ENCODE assay signal across 9 cellular contexts in genomic region chr12:8242623-8242880, GRCh38. TPM values are rescaled to one million over a fixed set of nuclear protein-coding genes. Genes with fewer than 3 reads are reported as not detected.
A peak's percentile ranks its signal among the peaks of the same experiment; 100 is the strongest.
DNase-seq lines count a peak whose midpoint lies in the region; ATAC-seq, FAIRE-seq and TF ChIP-seq lines count a peak whose summit lies in the region.
"Not testable (repeated sequence)": the region's sequence is repeated elsewhere in the genome, so short reads cannot be mapped to it uniquely, and the experiment has no call there.
"Had no signal": no experiment of that assay in that cellular context is flagged by ENCODE, and none has a peak within 500 bp of the region (broad histone marks: within the 10 kb centered on the region; RNA-seq: fewer than 3 reads in every experiment).

No MANE protein-coding gene starts in this region.

- H2AFZ ChIP-seq in K562 (ENCODE audit: low read depth, low read length) (peak overlapping the region; percentile 77), parathyroid adenoma (peak overlapping the region; percentile 86)
- H2AFZ ChIP-seq in fibroblast of lung (ENCODE audit: low read length): not testable (repeated sequence)

- POLR2A ChIA-PET in WTC11 (lab: Charles Lee); K562 (lab: Yijun Ruan, JAX): not testable (repeated sequence)

- H3K4me3 ChIP-seq in Jurkat, Clone E6-1 (ENCODE audit: low read length): peak overlapping the region; percentile 59
- H3K4me3 ChIP-seq in K562 (peak overlapping the region; percentile 61), fibroblast of lung (replicated peaks in 1 of 4; ENCODE audit: control extremely low read depth in 1 of 4, insufficient read depth in 1 of 4, low read depth in 3 of 4, low read length in 4 of 4) (peak overlapping the region; percentile 64 to 73 (median 70)), lower leg skin (ENCODE audit: low read depth, poor library complexity, severe bottlenecking) (peak overlapping the region; percentile 83), parathyroid adenoma (ENCODE audit: low read depth, low read length) (peak overlapping the region; percentile 79), tibial nerve (peak overlapping the region; percentile 49 to 74 (median 68))

- H3K9me3 ChIP-seq in K562 (replicated peaks; ENCODE audit: control insufficient read depth, insufficient read depth, low read depth, low read length); fibroblast of lung (ENCODE audit: control insufficient read depth, insufficient read depth, low read depth, low read length); parathyroid adenoma (ENCODE audit: control insufficient read depth, low read length); tibial nerve: not testable (repeated sequence)

- H3K79me2 ChIP-seq in K562 (ENCODE audit: control insufficient read depth, insufficient read depth, low read length); fibroblast of lung (ENCODE audit: control insufficient read depth, insufficient read depth, low read length); parathyroid adenoma: not testable (repeated sequence)

- ATAC-seq in WTC11, K562: not testable (repeated sequence)

- WGBS in K562 (ENCODE audit: insufficient coverage, low coverage, missing lambda C conversion rate): no CpG with 5 or more reads among the region's 28 CpGs
- 0% methylated on average over 9 of the region's 28 CpGs; no CpG with 5 or more reads in 1 of the 2 donors for WGBS in lower leg skin, 2 donors
- 0% methylated on average over 16 to 23 of the region's 28 CpGs for WGBS in tibial nerve, 2 donors

- CTCF ChIA-PET in WTC11 (lab: Charles Lee); K562 (lab: Yijun Ruan, JAX; ENCODE audit: low intra/inter-chr PET ratio): not testable (repeated sequence)

- intact Hi-C loops in K562 (cut with micrococcal nuclease); lower leg skin (cut with DNase I; ENCODE audit: low total_unique reads): not testable (repeated sequence)

- DNase-seq in D341Med (ENCODE audit: low spot score): peak; percentile 28
- DNase-seq in Jurkat, Clone E6-1 (ENCODE audit: low read depth, low spot score); WTC11 (ENCODE audit: low spot score); K562 (ENCODE audit: extremely low read depth in 1 of 4, low spot score in 3 of 4); fibroblast of lung (ENCODE audit: low read depth in 2 of 2); tibial nerve (ENCODE audit: low spot score in 2 of 2): not testable (repeated sequence)
- peak in 1 of 2 donors; percentile 91 for DNase-seq in lower leg skin (ENCODE audit: low spot score in 2 of 2)

- not testable (repeated sequence) for TF ChIP-seq EP300 in K562 (IDR thresholded peaks at IDR 0.05; ENCODE audit: low read length); tibial nerve (IDR thresholded peaks at IDR 0.05)

- H3K4me2 ChIP-seq in K562 (ENCODE audit: insufficient read depth, low read length) (peak overlapping the region; percentile 72), fibroblast of lung (ENCODE audit: extremely low read depth, insufficient read depth, low read length) (peak overlapping the region; percentile 68), parathyroid adenoma (ENCODE audit: low read length) (peak overlapping the region; percentile 71)

- not testable (repeated sequence) for H3K4me1 ChIP-seq in K562 (replicated peaks in 1 of 2; ENCODE audit: control insufficient read depth in 2 of 2, insufficient read depth in 2 of 2, low read length in 2 of 2); fibroblast of lung (ENCODE audit: control insufficient read depth, extremely low read depth, insufficient read depth, low read length); parathyroid adenoma; tibial nerve

- not testable (repeated sequence) for BruUV-seq in K562 (replicated peaks; lab: Mats Ljungman, UMichigan)

- not testable (repeated sequence) for FAIRE-seq in K562 (lab: Jason Lieb, UNC)

- H3K27ac ChIP-seq in K562 (ENCODE audit: extremely low read depth, low read depth, low read length) (peak overlapping the region; percentile 68; the same call in 2 of the 3 replicates), fibroblast of lung (ENCODE audit: insufficient read depth, low read length) (peak overlapping the region; percentile 97), parathyroid adenoma (peak overlapping the region; percentile 51), tibial nerve (peak overlapping the region; percentile 1 to 95 (median 85))

- not testable (repeated sequence) for H3K36me3 Mint-ChIP-seq in WTC11

- not testable (repeated sequence) for TF ChIP-seq RAD21 in K562 (CRISPR knock-in tag; conservative IDR thresholded peaks at IDR 0.05 in 1 of 2, IDR thresholded peaks at IDR 0.05 in 1 of 2)

- not testable (repeated sequence) for H3K36me3 ChIP-seq in K562 (ENCODE audit: control insufficient read depth, insufficient read depth, low read length); fibroblast of lung (ENCODE audit: control insufficient read depth, insufficient read depth, low read length); parathyroid adenoma (ENCODE audit: control insufficient read depth, insufficient read depth, low read length); tibial nerve

- H3K27me3 ChIP-seq in K562 (ENCODE audit: control insufficient read depth in 2 of 2, insufficient read depth in 2 of 2, low read length in 2 of 2); fibroblast of lung (ENCODE audit: control insufficient read depth, insufficient read depth, low read length); parathyroid adenoma (ENCODE audit: control insufficient read depth, insufficient read depth, low read length); tibial nerve: not testable (repeated sequence)

- peaks cover 23% of the 10 kb centered on the region for H3K4me1 Mint-ChIP-seq in WTC11

- 0 out of 2 replicates have a peak overlapping the region, but pooled peaks have one; percentile 27 for H3K27ac Mint-ChIP-seq in WTC11

- H3K4me3 Mint-ChIP-seq in WTC11: peak overlapping the region; percentile 85

- not testable (repeated sequence) for H3K9me1 ChIP-seq in K562 (ENCODE audit: control insufficient read depth, insufficient read depth, low read length)

- H4K20me1 ChIP-seq in K562 (replicated peaks; ENCODE audit: control insufficient read depth, insufficient read depth, low read length); fibroblast of lung (ENCODE audit: control insufficient read depth, extremely low read depth, insufficient read depth, low read length): not testable (repeated sequence)

- peak; percentile 63 for TF ChIP-seq POLR2A in K562 (conservative IDR thresholded peaks at IDR 0.05)
- not testable (repeated sequence) for TF ChIP-seq POLR2A in lower leg skin (IDR thresholded peaks at IDR 0.05); tibial nerve (IDR thresholded peaks at IDR 0.05)

- not testable (repeated sequence) for H3K9me3 Mint-ChIP-seq in WTC11

- H3K27me3 Mint-ChIP-seq in WTC11 (ENCODE audit: low read depth): not testable (repeated sequence)

- not testable (repeated sequence) for TF ChIP-seq CTCF in WTC11 (IDR thresholded peaks at IDR 0.05); K562 (IDR thresholded peaks at IDR 0.05 in 2 of 3, conservative IDR thresholded peaks at IDR 0.05 in 1 of 3; ENCODE audit: insufficient read depth in 2 of 3, low read depth in 1 of 3, low read length in 3 of 3); fibroblast of lung (conservative IDR thresholded peaks at IDR 0.05 in 1 of 2, IDR thresholded peaks at IDR 0.05 in 1 of 2; ENCODE audit: low read depth in 1 of 2, low read length in 2 of 2); lower leg skin (IDR thresholded peaks at IDR 0.05); parathyroid adenoma (IDR thresholded peaks at IDR 0.05); tibial nerve (IDR thresholded peaks at IDR 0.05)

- in situ Hi-C loops in K562 (cut with MboI): not testable (repeated sequence)

- H3K9ac ChIP-seq in K562 (ENCODE audit: insufficient read depth in 1 of 2, low read depth in 2 of 2, low read length in 2 of 2): peak overlapping the region; percentile 62 to 88
- H3K9ac ChIP-seq in fibroblast of lung (ENCODE audit: insufficient read depth, low read length): peak overlapping the region; percentile 92
- H3K9ac ChIP-seq in parathyroid adenoma: peak overlapping the region; percentile 67

TF ChIP-seq in K562, 482 proteins besides CTCF, POLR2A, EP300 and RAD21 (continues in another document):
- peak; percentile 28; the same call in 1 of the 2 replicates for TF ChIP-seq E2F3 (CRISPR knock-in tag; IDR thresholded peaks at IDR 0.05)

RNA-seq across cellular contexts. Expression of gene FAM90A1, which starts 15.1 kb away (rescaled TPM):
- polyA plus RNA-seq in Jurkat, Clone E6-1 (2012; ENCODE audit: insufficient read depth, insufficient read length): not detected
- 0.35 to 0.44 TPM (median 0.39 TPM) in 3 replicates for total RNA-seq in WTC11 (2021)
- total RNA-seq in K562 (2011; cell fraction: chromatin; rRNA removed; ENCODE audit: low replicate concordance): not detected in 2 replicates
- total RNA-seq in K562 (2011; cell fraction: nucleolus; rRNA removed): not detected in 2 replicates
- total RNA-seq in K562 (2011; cell fraction: nucleoplasm; rRNA removed): not detected in 2 replicates
- 0.04 TPM in 1 of 2 replicates, not detected in the other for total RNA-seq in K562 (2014; rRNA removed)
- total RNA-seq in K562 (2014; rRNA removed; fragmentation: Illumina TruSeq; extraction: Trizol): not detected in 2 replicates
- 0.04 TPM in 1 of 2 replicates, not detected in the other for total RNA-seq in K562 (2015; rRNA removed; fragmentation: Illumina TruSeq; extraction: Trizol)
- total RNA-seq in K562 (2021): 0.16 TPM in 1 of 2 replicates, not detected in the other
- 0.03 and 0.11 TPM in 2 replicates for polyA plus RNA-seq in K562 (2011; rRNA removed)
- 0.04 and 0.07 TPM in 2 replicates for polyA plus RNA-seq in K562 (2011; cell fraction: cytosol; rRNA removed)
- 0.10 TPM in 1 of 2 replicates, not detected in the other for polyA plus RNA-seq in K562 (2011; cell fraction: nucleus; rRNA removed)
- polyA plus RNA-seq in K562 (2012): 0.12 and 0.19 TPM in 2 replicates
- 0.07 and 0.25 TPM in 2 replicates for polyA plus RNA-seq in K562 (2014; fragmentation: Illumina TruSeq; extraction: Trizol)
- polyA plus RNA-seq in K562 (2014; fragmentation: Nextera tagmentation; extraction: Ambion mirVana): under 1 TPM in 1 of 2 experiments, not detected in 1; 0.01 TPM
- polyA plus RNA-seq in K562 (2014; rRNA removed): 0.32 TPM in 1 of 2 replicates, not detected in the other
- polyA minus RNA-seq in K562 (2011; rRNA and poly(A)+ RNA removed): 0.06 TPM in 1 of 2 replicates, not detected in the other
- polyA minus RNA-seq in K562 (2011; cell fraction: cytosol; rRNA and poly(A)+ RNA removed): not detected in 2 replicates
- not detected in 2 replicates for polyA minus RNA-seq in K562 (2011; cell fraction: nucleus; rRNA and poly(A)+ RNA removed)
- 0.26 and 0.33 TPM in 2 replicates for total RNA-seq in fibroblast of lung
- 0.05 and 0.08 TPM in 2 replicates for polyA plus RNA-seq in fibroblast of lung
- 0.10 and 0.14 TPM in 2 replicates for polyA plus RNA-seq in fibroblast of lung (2012)
- 0.56 TPM in 1 of 2 replicates, not detected in the other for polyA minus RNA-seq in fibroblast of lung (ENCODE audit: low replicate concordance)
- under 1 TPM in 2 of 4 donors, not detected in 2; 0.10 to 0.23 TPM for total RNA-seq in lower leg skin
- under 1 TPM in 1 of 4 donors, not detected in 3; 0.21 TPM for total RNA-seq in tibial nerve
- total RNA-seq: NCI-H460 had no signal
